ENCODE assay signal across 1 cellular context in genomic region chr1:109466440-109467300, GRCh38.
TF ChIP-seq lines count a peak whose summit lies in the region.

Gene SYPL2, plus strand, starts transcription at chr1:109466546. Its CDS starts 298 bp downstream, at chr1:109466844.

TF ChIP-seq in HepG2, 621 proteins besides CTCF, POLR2A, EP300 and RAD21 (continued from another document and continues in another):
- TF ChIP-seq RERE (CRISPR knock-in tag; IDR thresholded peaks at IDR 0.05; ENCODE audit: low read depth) (no peak), PLSCR1 (CRISPR knock-in tag; IDR thresholded peaks at IDR 0.05; ENCODE audit: borderline replicate concordance) (no peak), ZNF3 (CRISPR knock-in tag; IDR thresholded peaks at IDR 0.05) (no peak), ZNF296 (CRISPR knock-in tag; conservative IDR thresholded peaks at IDR 0.05) (no peak), BORCS8-MEF2B (CRISPR knock-in tag; IDR thresholded peaks at IDR 0.05) (no peak), ZHX2 (IDR thresholded peaks at IDR 0.05; ENCODE audit: low read depth) (0 out of 2 replicates have a peak, but pooled peaks have one; percentile 37), ZHX2 (CRISPR knock-in tag; IDR thresholded peaks at IDR 0.05; ENCODE audit: borderline replicate concordance) (no peak), HIVEP1 (CRISPR knock-in tag; IDR thresholded peaks at IDR 0.05) (no peak), ZNF841 (CRISPR knock-in tag; IDR thresholded peaks at IDR 0.05; ENCODE audit: borderline replicate concordance) (no peak), NCOA2 (CRISPR knock-in tag; IDR thresholded peaks at IDR 0.05) (no peak), ADNP (CRISPR knock-in tag; IDR thresholded peaks at IDR 0.05) (no peak), THAP9 (CRISPR knock-in tag; IDR thresholded peaks at IDR 0.05; ENCODE audit: borderline replicate concordance) (no peak), SMAD3 (CRISPR knock-in tag; IDR thresholded peaks at IDR 0.05) (no peak), ZNF776 (CRISPR knock-in tag; IDR thresholded peaks at IDR 0.05) (no peak), PHF8 (CRISPR knock-in tag; IDR thresholded peaks at IDR 0.05) (0 out of 2 replicates have a peak, but pooled peaks have one; percentile 17), MAZ (IDR thresholded peaks at IDR 0.05; ENCODE audit: borderline replicate concordance, low read depth, low read length) (no peak), MAZ (CRISPR knock-in tag; IDR thresholded peaks at IDR 0.05; ENCODE audit: low read depth) (no peak), HNF4G (IDR thresholded peaks at IDR 0.05; ENCODE audit: borderline replicate concordance, low read depth, low read length) (peak; percentile 25; the same call in 1 of the 2 replicates), HNF4G (CRISPR knock-in tag; IDR thresholded peaks at IDR 0.05; ENCODE audit: borderline replicate concordance, low read depth) (no peak), ZFP91 (CRISPR knock-in tag; IDR thresholded peaks at IDR 0.05; ENCODE audit: borderline replicate concordance) (peak; percentile 98), MTF1 (CRISPR knock-in tag; IDR thresholded peaks at IDR 0.05) (no peak), TFE3 (CRISPR knock-in tag; IDR thresholded peaks at IDR 0.05) (no peak), ZNF329 (CRISPR knock-in tag; IDR thresholded peaks at IDR 0.05; ENCODE audit: low read depth) (0 out of 2 replicates have a peak, but pooled peaks have one; percentile 48), TCF7L2 (IDR thresholded peaks at IDR 0.05; ENCODE audit: low read depth, low read length) (no peak), ZSCAN22 (CRISPR knock-in tag; IDR thresholded peaks at IDR 0.05) (0 out of 2 replicates have a peak, but pooled peaks have one; percentile 32), ZFP41 (CRISPR knock-in tag; IDR thresholded peaks at IDR 0.05; ENCODE audit: borderline replicate concordance) (no peak), ZNF710 (CRISPR knock-in tag; IDR thresholded peaks at IDR 0.05; ENCODE audit: borderline replicate concordance) (no peak), YEATS4 (CRISPR knock-in tag; IDR thresholded peaks at IDR 0.05; ENCODE audit: borderline replicate concordance) (peak; percentile 44; the same call in 1 of the 2 replicates), MXD1 (CRISPR knock-in tag; IDR thresholded peaks at IDR 0.05) (no peak), KLF15 (CRISPR knock-in tag; IDR thresholded peaks at IDR 0.05; ENCODE audit: borderline replicate concordance) (0 out of 2 replicates have a peak, but pooled peaks have one; percentile 49), ZNF678 (CRISPR knock-in tag; IDR thresholded peaks at IDR 0.05) (peak; percentile 52; the same call in 1 of the 2 replicates)
